9 cellular contexts compared by ENCODE assay signal in genomic region chr13:36344173-36344572, GRCh38. TPM values are rescaled to one million over a fixed set of nuclear protein-coding genes. Genes with fewer than 3 reads are reported as not detected.
DNase-seq lines count a peak whose midpoint lies in the region; ATAC-seq and TF ChIP-seq lines count a peak whose summit lies in the region.
"Had no signal": no experiment of that assay in that cellular context is flagged by ENCODE, and none has a peak within 500 bp of the region (broad histone marks: within the 10 kb centered on the region; RNA-seq: fewer than 3 reads in every experiment).

No MANE protein-coding gene starts in this region.

- in situ Hi-C loops in transverse colon (cut with MboI; ENCODE audit: low pct_ligation_motif_present in 1 of 4, low pct_unique_long_range_greater_than_20kb in 1 of 4, low sequenced_read_pairs in 3 of 4): no loop called here

- H3K36me3 ChIP-seq in iPS-20b (ENCODE audit: insufficient read depth, low read depth, low read length) (no peaks in the 10 kb centered on the region), transverse colon (no peaks in the 10 kb centered on the region), PC-3 (ENCODE audit: low read depth, low read length) (no peaks in the 10 kb centered on the region)
- no peaks in the 10 kb centered on the region for H3K36me3 ChIP-seq in effector memory CD4-positive, alpha-beta T cell (ENCODE audit: control insufficient read depth, insufficient read depth, low read length)

- intact Hi-C loops in activated naive CD4-positive, alpha-beta T cell treated with anti-CD3 and anti-CD28 coated beads for 36 hours (cut with micrococcal nuclease): no loop called here
- intact Hi-C loops in activated CD4-positive, alpha-beta memory T cell treated with anti-CD3 and anti-CD28 coated beads for 36 hours (cut with micrococcal nuclease): no loop called here
- intact Hi-C loops in transverse colon (cut with DNase I; ENCODE audit: low total_unique reads) (loop anchor here (10.0 kb wide), 1 partner anchor 59 kb away; no protein-coding TSS in a partner anchor), PC-3 (cut with micrococcal nuclease) (no loop called here)

- H3F3A ChIP-seq in PC-3 (ENCODE audit: low read length, unreplicated experiment): no peaks in the 10 kb centered on the region

- CTCF ChIA-PET in activated naive CD4-positive, alpha-beta T cell treated with anti-CD3 and anti-CD28 coated beads for 36 hours (lab: Charles Lee): interaction anchor here (1.1 to 1.9 kb wide), 5 partner anchors 22 to 656 kb away, joined by 3 to 5 read pairs (median 3); no protein-coding TSS in a partner anchor
- CTCF ChIA-PET in activated CD4-positive, alpha-beta memory T cell treated with anti-CD3 and anti-CD28 coated beads for 36 hours (lab: Charles Lee): interaction anchor here (1.0 kb wide), 1 partner anchor 391 kb away, joined by 4 read pairs; no protein-coding TSS in a partner anchor
- CTCF ChIA-PET in PC-3 (lab: Charles Lee): no interaction called here

- H3K27me3 Mint-ChIP-seq in activated naive CD4-positive, alpha-beta T cell treated with anti-CD3 and anti-CD28 coated beads for 36 hours (ENCODE audit: low read depth): no peaks in the 10 kb centered on the region
- H3K27me3 Mint-ChIP-seq in activated CD4-positive, alpha-beta memory T cell treated with anti-CD3 and anti-CD28 coated beads for 36 hours: no peaks in the 10 kb centered on the region

- H3K9ac ChIP-seq in iPS-20b (ENCODE audit: low read depth, low read length) (no peak overlapping the region), PC-3 (ENCODE audit: low read length) (no peak overlapping the region)

- peak overlapping the region; percentile 34 for H3K4me3 Mint-ChIP-seq in activated naive CD4-positive, alpha-beta T cell treated with anti-CD3 and anti-CD28 coated beads for 36 hours
- H3K4me3 Mint-ChIP-seq in activated CD4-positive, alpha-beta memory T cell treated with anti-CD3 and anti-CD28 coated beads for 36 hours: peak overlapping the region; percentile 31

- no peak for ATAC-seq in PC-3

- H3K27ac Mint-ChIP-seq in activated naive CD4-positive, alpha-beta T cell treated with anti-CD3 and anti-CD28 coated beads for 36 hours: no peak overlapping the region
- no peak overlapping the region for H3K27ac Mint-ChIP-seq in activated CD4-positive, alpha-beta memory T cell treated with anti-CD3 and anti-CD28 coated beads for 36 hours

- H3K4me2 ChIP-seq in PC-3 (ENCODE audit: low read length): no peak overlapping the region

- BruUV-seq in PC-3 (replicated peaks; lab: Mats Ljungman, UMichigan): no TSS peak

- no peak for TF ChIP-seq EP300 in transverse colon (IDR thresholded peaks at IDR 0.05; ENCODE audit: low read depth)

- H3K36me3 Mint-ChIP-seq in activated naive CD4-positive, alpha-beta T cell treated with anti-CD3 and anti-CD28 coated beads for 36 hours (ENCODE audit: low read depth): peaks cover 1% of the 10 kb centered on the region
- H3K36me3 Mint-ChIP-seq in activated CD4-positive, alpha-beta memory T cell treated with anti-CD3 and anti-CD28 coated beads for 36 hours: no peaks in the 10 kb centered on the region

- peaks cover 34% of the 10 kb centered on the region for H3K4me1 Mint-ChIP-seq in activated naive CD4-positive, alpha-beta T cell treated with anti-CD3 and anti-CD28 coated beads for 36 hours (ENCODE audit: low read depth)
- peaks cover 45% of the 10 kb centered on the region for H3K4me1 Mint-ChIP-seq in activated CD4-positive, alpha-beta memory T cell treated with anti-CD3 and anti-CD28 coated beads for 36 hours (ENCODE audit: low read depth)

- H3K27ac ChIP-seq in iPS-20b (ENCODE audit: low read length): no peak overlapping the region
- H3K27ac ChIP-seq in transverse colon: peak overlapping the region in 3 of 4 donors; percentile 94 to 98 (median 96)
- H3K27ac ChIP-seq in effector memory CD4-positive, alpha-beta T cell (ENCODE audit: insufficient read depth, low read length, poor library complexity, severe bottlenecking): no peak overlapping the region
- H3K27ac ChIP-seq in PC-3 (ENCODE audit: low read length): no peak overlapping the region

- peaks cover 11% of the 10 kb centered on the region for H3K4me1 ChIP-seq in iPS-20b (ENCODE audit: insufficient read depth, low read length)
- H3K4me1 ChIP-seq in transverse colon: peaks cover 0 to 24% (median 4%) of the 10 kb centered on the region in 4 donors
- peaks cover 8% of the 10 kb centered on the region for H3K4me1 ChIP-seq in effector memory CD4-positive, alpha-beta T cell (ENCODE audit: control insufficient read depth, insufficient read depth, low read length, poor library complexity, severe bottlenecking)
- no peaks in the 10 kb centered on the region for H3K4me1 ChIP-seq in PC-3 (ENCODE audit: insufficient read depth, low read length)

- H3K9me3 ChIP-seq in iPS-20b (ENCODE audit: insufficient read depth, low read depth, low read length): no peaks in the 10 kb centered on the region
- H3K9me3 ChIP-seq in transverse colon: no peaks in the 10 kb centered on the region
- no peaks in the 10 kb centered on the region for H3K9me3 ChIP-seq in effector memory CD4-positive, alpha-beta T cell (ENCODE audit: control insufficient read depth, low read length)
- no peaks in the 10 kb centered on the region for H3K9me3 ChIP-seq in PC-3 (ENCODE audit: low read length)

- H3K27me3 ChIP-seq in iPS-20b (ENCODE audit: insufficient read depth, low read length) (peaks cover 20% of the 10 kb centered on the region), transverse colon (peaks cover 17% of the 10 kb centered on the region), PC-3 (ENCODE audit: low read length) (no peaks in the 10 kb centered on the region)
- H3K27me3 ChIP-seq in effector memory CD4-positive, alpha-beta T cell (replicated peaks; ENCODE audit: control insufficient read depth, insufficient read depth, low read length, poor library complexity, severe bottlenecking): no peaks in the 10 kb centered on the region

- no peaks in the 10 kb centered on the region for H3K9me2 ChIP-seq in PC-3 (replicated peaks; ENCODE audit: low read length)

- H2AFZ ChIP-seq in PC-3 (ENCODE audit: low read length): no peak overlapping the region

- peaks cover 40% of the 10 kb centered on the region for H3K79me2 ChIP-seq in PC-3 (ENCODE audit: low read length)

- H4K20me1 ChIP-seq in PC-3 (ENCODE audit: low read length): no peaks in the 10 kb centered on the region

- TF ChIP-seq CTCF in transverse colon (IDR thresholded peaks at IDR 0.05) (no peak), PC-3 (conservative IDR thresholded peaks at IDR 0.05; ENCODE audit: low read depth, low read length) (no peak)

- DNase-seq in activated naive CD4-positive, alpha-beta T cell treated with anti-CD3 and anti-CD28 coated beads for 36 hours: no peak
- no peak for DNase-seq in activated naive CD4-positive, alpha-beta T cell (lab: John Stamatoyannopoulos, UW)
- no peak for DNase-seq in activated CD4-positive, alpha-beta memory T cell treated with anti-CD3 and anti-CD28 coated beads for 36 hours
- peak; percentile 10 for DNase-seq in transverse colon
- DNase-seq in NCI-H2196 treated with DMSO at 0.1 percent for 48 hours (lab: John Stamatoyannopoulos, UW; ENCODE audit: unreplicated experiment): no peak
- no peak for DNase-seq in effector memory CD4-positive, alpha-beta T cell
- DNase-seq in PC-3: no peak

- TF ChIP-seq POLR2A in transverse colon (IDR thresholded peaks at IDR 0.05): no peak

- WGBS in transverse colon (ENCODE audit: low coverage in 1 of 2), 2 donors: 67 to 77% methylated on average over 6 of the region's 6 CpGs

- H3K9me3 Mint-ChIP-seq in activated naive CD4-positive, alpha-beta T cell treated with anti-CD3 and anti-CD28 coated beads for 36 hours: no peaks in the 10 kb centered on the region
- H3K9me3 Mint-ChIP-seq in activated CD4-positive, alpha-beta memory T cell treated with anti-CD3 and anti-CD28 coated beads for 36 hours: no peaks in the 10 kb centered on the region

- H3K4me3 ChIP-seq in iPS-20b (ENCODE audit: low read length) (peak overlapping the region; percentile 82; the same call in 1 of the 2 replicates), transverse colon (peak overlapping the region in 1 of 4 donors; percentile 65), PC-3 (ENCODE audit: low read length) (no peak overlapping the region)
- no peak overlapping the region for H3K4me3 ChIP-seq in effector memory CD4-positive, alpha-beta T cell (ENCODE audit: insufficient read depth, low read depth, low read length, poor library complexity, severe bottlenecking)

- POLR2A ChIA-PET in activated CD4-positive, alpha-beta memory T cell treated with anti-CD3 and anti-CD28 coated beads for 36 hours (lab: Charles Lee): no interaction called here
- POLR2A ChIA-PET in PC-3 (lab: Charles Lee; ENCODE audit: unreplicated experiment): no interaction called here

RNA-seq across cellular contexts. Expression of gene SPART, which starts 2.0 kb away (rescaled TPM):
- total RNA-seq in activated naive CD4-positive, alpha-beta T cell treated with anti-CD3 and anti-CD28 coated beads for 36 hours: 10 to 100 TPM; 12.5 to 17.0 TPM
- 10 to 100 TPM; 22.4 to 22.5 TPM for total RNA-seq in activated CD4-positive, alpha-beta memory T cell treated with anti-CD3 and anti-CD28 coated beads for 36 hours
- total RNA-seq in transverse colon: 10 to 100 TPM; 14.1 to 27.6 (median 18.2) TPM
- total RNA-seq in PC-3 (2014; rRNA removed): 15.0 and 23.3 TPM in 2 replicates

RNA-seq across cellular contexts. Expression of gene CCDC169, which starts 46.6 kb away (rescaled TPM):
- 1 to 10 TPM in 1 of 2 experiments, under 1 TPM in 1; 0.50 to 1.0 TPM for total RNA-seq in activated naive CD4-positive, alpha-beta T cell treated with anti-CD3 and anti-CD28 coated beads for 36 hours
- total RNA-seq in activated CD4-positive, alpha-beta memory T cell treated with anti-CD3 and anti-CD28 coated beads for 36 hours: 1 to 10 TPM in 1 of 2 experiments, under 1 TPM in 1; 0.69 to 1.1 TPM
- under 1 TPM in 2 of 4 donors, not detected in 2; 0.48 to 0.55 TPM for total RNA-seq in transverse colon
- total RNA-seq in PC-3 (2014; rRNA removed): 0.69 and 6.5 TPM in 2 replicates
- total RNA-seq: T-helper 1 cell treated with Interleukin-12 subunit alpha and Interleukin-12 subunit beta and Interleukin-4 antibody, amounts not matched to agents 30 ng/mL and 1 ng/mL, for 36 hours had no signal

Comparison
In these comparisons a context has a peak if more than half of its experiments do, and no peak if none do; other contexts are left out.
1. H3K27ac ChIP-seq: peak in transverse colon (3 of 4); none in iPS-20b (single experiment), effector memory CD4-positive, alpha-beta T cell (single experiment) and PC-3 (single experiment).